Comparison of ENCODE assay signal across 8 cellular contexts in genomic region chr7:2402687-2403013, GRCh38. TPM values are rescaled to one million over a fixed set of nuclear protein-coding genes. Genes with fewer than 3 reads are reported as not detected.
A peak's percentile ranks its signal among the peaks of the same experiment; 100 is the strongest.
DNase-seq lines count a peak whose midpoint lies in the region; ATAC-seq, FAIRE-seq and TF ChIP-seq lines count a peak whose summit lies in the region.

No MANE protein-coding gene starts in this region.

- no peaks in the 10 kb centered on the region for H3K27me3 ChIP-seq in mucosa of rectum (ENCODE audit: control insufficient read depth in 2 of 2, insufficient read depth in 2 of 2, low read length in 2 of 2)

- peak overlapping the region; percentile 82 to 94 (median 86) for H3K4me3 Mint-ChIP-seq in IgD-negative memory B cell
- peak overlapping the region; percentile 92 for H3K4me3 Mint-ChIP-seq in central memory CD8-positive, alpha-beta T cell

- CTCF ChIA-PET in A549 (lab: Yijun Ruan, JAX) = interaction anchor here (1.4 kb wide), 1 partner anchor 10 kb away, joined by 4 read pairs; no protein-coding TSS in a partner anchor

- H3K27ac ChIP-seq in A549 = peak overlapping the region; percentile 52 to 71
- H3K27ac ChIP-seq in mucosa of rectum (ENCODE audit: low read depth in 2 of 2, low read length in 2 of 2) = no peak overlapping the region
- no peak overlapping the region for H3K27ac ChIP-seq in substantia nigra (ENCODE audit: low read depth, low read length, poor library complexity, severe bottlenecking)

- H3K27me3 Mint-ChIP-seq in IgD-negative memory B cell = no peaks in the 10 kb centered on the region
- H3K27me3 Mint-ChIP-seq in central memory CD8-positive, alpha-beta T cell = no peaks in the 10 kb centered on the region

- POLR2A ChIA-PET in A549 (lab: Yijun Ruan, JAX) = interaction anchor here (1.0 kb wide), 3 partner anchors 18 to 48 kb away, joined by 3 to 8 read pairs (median 6); partner anchors contain the start of gene EIF3B

- no peaks in the 10 kb centered on the region for H3K36me3 ChIP-seq in mucosa of rectum (ENCODE audit: control insufficient read depth in 2 of 2, insufficient read depth in 2 of 2, low read length in 2 of 2)

- no peak for TF ChIP-seq RAD21 in A549 (conservative IDR thresholded peaks at IDR 0.05 in 1 of 2, IDR thresholded peaks at IDR 0.05 in 1 of 2)

- peak overlapping the region in 2 of 3 donors; percentile 76 to 85 for H3K27ac Mint-ChIP-seq in IgD-negative memory B cell
- H3K27ac Mint-ChIP-seq in central memory CD8-positive, alpha-beta T cell (ENCODE audit: low read depth) = peak overlapping the region; percentile 12

- no peak for TF ChIP-seq POLR2A in A549 (IDR thresholded peaks at IDR 0.05; ENCODE audit: low read length)

- peak overlapping the region; percentile 81 for H3K4me2 ChIP-seq in A549

- no peak for DNase-seq in A549 (ENCODE audit: low read depth in 1 of 2, low spot score in 1 of 2)
- DNase-seq in central memory CD8-positive, alpha-beta T cell (ENCODE audit: low spot score in 2 of 2) = no peak
- no peak for DNase-seq in substantia nigra (lab: John Stamatoyannopoulos, UW)
- no peak for DNase-seq in pons (ENCODE audit: low spot score)

- no peak for TF ChIP-seq CTCF in A549 (IDR thresholded peaks at IDR 0.05)

- H3K4me1 Mint-ChIP-seq in IgD-negative memory B cell = peaks cover 28 to 42% (median 36%) of the 10 kb centered on the region in 3 donors
- peaks cover 47% of the 10 kb centered on the region for H3K4me1 Mint-ChIP-seq in central memory CD8-positive, alpha-beta T cell

- H3K9me3 ChIP-seq in A549 (no peaks in the 10 kb centered on the region), mucosa of rectum (ENCODE audit: control insufficient read depth in 2 of 2, low read length in 2 of 2) (no peaks in the 10 kb centered on the region)

- no peaks in the 10 kb centered on the region for H3K9me3 Mint-ChIP-seq in IgD-negative memory B cell
- H3K9me3 Mint-ChIP-seq in central memory CD8-positive, alpha-beta T cell = no peaks in the 10 kb centered on the region

- H3K4me1 ChIP-seq in A549 (peaks cover 24% of the 10 kb centered on the region), mucosa of rectum (ENCODE audit: control insufficient read depth in 2 of 2, insufficient read depth in 2 of 2, low read length in 2 of 2) (peaks cover 15 to 23% of the 10 kb centered on the region in 2 donors)

- FAIRE-seq in A549 (lab: Jason Lieb, UNC) = no peak

- TF ChIP-seq EP300 in A549 (IDR thresholded peaks at IDR 0.05) = no peak

- H3K4me3 ChIP-seq in A549 = peak overlapping the region; percentile 92
- peak overlapping the region; percentile 79 to 86 for H3K4me3 ChIP-seq in mucosa of rectum (ENCODE audit: low read length in 2 of 2)

- ATAC-seq in A549 (no peak), GM18909 (IDR thresholded peaks at IDR 0.05; ENCODE audit: poor library complexity, unreplicated experiment) (no peak), HG02840 (IDR thresholded peaks at IDR 0.05; ENCODE audit: low FRiP score, unreplicated experiment) (no peak)
- no peak for ATAC-seq in central memory CD8-positive, alpha-beta T cell (replicated peaks; ENCODE audit: extremely low read depth, poor library complexity, severe bottlenecking)

- WGBS in A549 (ENCODE audit: missing lambda C conversion rate) = 41% methylated on average over 6 of the region's 6 CpGs

- H3K36me3 Mint-ChIP-seq in IgD-negative memory B cell = peaks cover 2% of the 10 kb centered on the region
- peaks cover 17% of the 10 kb centered on the region for H3K36me3 Mint-ChIP-seq in central memory CD8-positive, alpha-beta T cell (ENCODE audit: insufficient read depth)

- H3K9ac ChIP-seq in mucosa of rectum (ENCODE audit: low read depth in 1 of 2, low read length in 2 of 2) = peak overlapping the region; percentile 57 to 64

TF ChIP-seq in A549, 52 proteins besides CTCF, POLR2A, EP300 and RAD21:
- TF ChIP-seq SREBF2 (IDR thresholded peaks at IDR 0.05) (no peak), CEBPB (IDR thresholded peaks at IDR 0.05) (no peak), KDM1A (IDR thresholded peaks at IDR 0.05; ENCODE audit: low read depth) (no peak), CBX2 (IDR thresholded peaks at IDR 0.05; ENCODE audit: borderline replicate concordance, low read depth) (no peak), RCOR1 (IDR thresholded peaks at IDR 0.05; ENCODE audit: low read depth, low read length) (no peak), SMC3 (IDR thresholded peaks at IDR 0.05) (no peak)

RNA-seq across cellular contexts. Expression of gene CHST12, which starts 0.8 kb away (rescaled TPM):
- polyA plus RNA-seq in A549 (2011; rRNA removed) (5.6 and 6.2 TPM in 2 replicates), A549 (2017; fragmentation: RNase III; extraction: RNeasy Plus Mini Kit Qiagen cat#74134 plus additional on column Dnase treatment) (9.4 to 12.0 TPM (median 11.3 TPM) in 3 replicates), IgD-negative memory B cell (24.9 TPM)
- polyA plus RNA-seq in A549 (2012; cell fraction: cytosol; rRNA removed) = 14.8 and 22.4 TPM in 2 replicates
- polyA plus RNA-seq in A549 (2012; cell fraction: nucleus; rRNA removed) = 21.2 and 32.0 TPM in 2 replicates
- polyA minus RNA-seq in A549 (2011; rRNA and poly(A)+ RNA removed) = 2.6 and 3.6 TPM in 2 replicates

RNA-seq across cellular contexts. Expression of gene EIF3B, which starts 48.0 kb away (rescaled TPM):
- polyA plus RNA-seq in A549 (2011; rRNA removed) (180 and 219 TPM in 2 replicates), A549 (2017; fragmentation: RNase III; extraction: RNeasy Plus Mini Kit Qiagen cat#74134 plus additional on column Dnase treatment) (206 to 230 TPM (median 207 TPM) in 3 replicates), IgD-negative memory B cell (84.4 TPM)
- polyA plus RNA-seq in A549 (2012; cell fraction: cytosol; rRNA removed) = 152 and 156 TPM in 2 replicates
- polyA plus RNA-seq in A549 (2012; cell fraction: nucleus; rRNA removed) = 311 and 370 TPM in 2 replicates
- polyA minus RNA-seq in A549 (2011; rRNA and poly(A)+ RNA removed) = 140 and 153 TPM in 2 replicates

Comparison
In these comparisons a context has a peak if more than half of its experiments do, and no peak if none do; other contexts are left out.
1. H3K27ac ChIP-seq: peak in A549 (2 of 2); none in mucosa of rectum (0 of 2) and substantia nigra (single experiment).